In genomic region chr14:84519836-84520235, GRCh38 we compare ENCODE assay signal across 6 cellular contexts.
"Had no signal": no experiment of that assay in that cellular context is flagged by ENCODE, and none has a peak within 500 bp of the region (broad histone marks: within the 10 kb centered on the region; RNA-seq: fewer than 3 reads in every experiment).

No MANE protein-coding gene starts in this region.

- ATAC-seq: HepG2, K562 had no signal

- DNase-seq: IMR-90, KBM-7 had no signal

- H3K4me3 Mint-ChIP-seq: IgD-negative memory B cell had no signal

- H3K27me3 Mint-ChIP-seq: IgD-negative memory B cell had no signal

- H3K36me3 Mint-ChIP-seq: IgD-negative memory B cell had no signal

- H3K4me3 ChIP-seq: K562 had no signal

- H3K27ac ChIP-seq: HL-60 had no signal
